7 cellular contexts compared by ENCODE assay signal in genomic region chr17:64238449-64238848, GRCh38. TPM values are rescaled to one million over a fixed set of nuclear protein-coding genes. Genes with fewer than 3 reads are reported as not detected.
DNase-seq lines count a peak whose midpoint lies in the region; ATAC-seq, FAIRE-seq and TF ChIP-seq lines count a peak whose summit lies in the region.
"Not testable (repeated sequence)": the region's sequence is repeated elsewhere in the genome, so short reads cannot be mapped to it uniquely, and the experiment has no call there.

No MANE protein-coding gene starts in this region.

- not testable (repeated sequence) for H3K27me3 ChIP-seq in GM12878 (replicated peaks in 1 of 2; ENCODE audit: control insufficient read depth in 2 of 2, insufficient read depth in 2 of 2, low read length in 1 of 2)

- H3K4me3 Mint-ChIP-seq in WTC11, nephron progenitor cell: not testable (repeated sequence)
- H3K4me3 Mint-ChIP-seq in activated T-helper 17 cell treated with anti-CD3 and anti-CD28 coated beads, Interleukin-2, amount 50 U/mL, for 72 hours: peak overlapping the region; percentile 13

- H3K4me3 ChIP-seq in GM12878: not testable (repeated sequence)

- H3K27ac ChIP-seq in GM12878 (ENCODE audit: control insufficient read depth, insufficient read depth): not testable (repeated sequence)

- not testable (repeated sequence) for TF ChIP-seq RAD21 in GM12878 (IDR thresholded peaks at IDR 0.05; ENCODE audit: insufficient read depth, low read depth, low read length)

- not testable (repeated sequence) for BruUV-seq in GM12878 (replicated peaks; lab: Mats Ljungman, UMichigan)

- not testable (repeated sequence) for FAIRE-seq in GM12878 (lab: Jason Lieb, UNC)

- H3K4me2 ChIP-seq in GM12878 (ENCODE audit: control insufficient read depth, insufficient read depth): not testable (repeated sequence)

- intact Hi-C loops in GM12878 (cut with micrococcal nuclease; ENCODE audit: unreplicated experiment): not testable (repeated sequence)

- not testable (repeated sequence) for ATAC-seq in WTC11
- peak; percentile 88 for ATAC-seq in activated T-helper 17 cell treated with anti-CD3 and anti-CD28 coated beads, Interleukin-2, amount 50 U/mL, for 72 hours (replicated peaks)
- peak; percentile 49 for ATAC-seq in GM12878

- in situ Hi-C loops in GM12878 (cut with MboI): not testable (repeated sequence)

- not testable (repeated sequence) for H2AFZ ChIP-seq in GM12878 (ENCODE audit: control insufficient read depth, low read depth, low read length)

- H3K9me3 ChIP-seq in GM12878 (replicated peaks; ENCODE audit: control insufficient read depth, insufficient read depth, low read length): not testable (repeated sequence)

- H3K27ac Mint-ChIP-seq in WTC11 (peak overlapping the region; percentile 48; the same call in 1 of the 2 replicates), nephron progenitor cell (peak overlapping the region; percentile 68)
- H3K27ac Mint-ChIP-seq in activated T-helper 17 cell treated with anti-CD3 and anti-CD28 coated beads, Interleukin-2, amount 50 U/mL, for 72 hours: not testable (repeated sequence)

- TF ChIP-seq CTCF in WTC11 (IDR thresholded peaks at IDR 0.05); GM12878 (IDR thresholded peaks at IDR 0.05 in 2 of 3, conservative IDR thresholded peaks at IDR 0.05 in 1 of 3; ENCODE audit: control insufficient read depth in 2 of 3, extremely low read depth in 1 of 3, insufficient read depth in 1 of 3, low read depth in 3 of 3, low read length in 3 of 3); nephron progenitor cell (IDR thresholded peaks at IDR 0.05): not testable (repeated sequence)

- H3K9ac ChIP-seq in GM12878 (ENCODE audit: control insufficient read depth, insufficient read depth, low read length): not testable (repeated sequence)

- POLR2A ChIA-PET in WTC11 (lab: Charles Lee): not testable (repeated sequence)
- POLR2A ChIA-PET in GM12878 (lab: Charles Lee): interaction anchor here (0.6 to 1.0 kb wide), 3 partner anchors 25 to 201 kb away, joined by 3 to 7 read pairs (median 3); partner anchors contain the start of gene TEX2

- H4K20me1 ChIP-seq in GM12878 (ENCODE audit: control insufficient read depth, insufficient read depth): not testable (repeated sequence)

- TF ChIP-seq POLR2A in GM12878 (IDR thresholded peaks at IDR 0.05; ENCODE audit: low read depth, low read length): not testable (repeated sequence)

- H3K79me2 ChIP-seq in GM12878 (ENCODE audit: control insufficient read depth, insufficient read depth, low read length): not testable (repeated sequence)

- peaks cover 30% of the 10 kb centered on the region for H3K4me1 Mint-ChIP-seq in WTC11
- peaks cover 12% of the 10 kb centered on the region for H3K4me1 Mint-ChIP-seq in activated T-helper 17 cell treated with anti-CD3 and anti-CD28 coated beads, Interleukin-2, amount 50 U/mL, for 72 hours
- peaks cover 39% of the 10 kb centered on the region for H3K4me1 Mint-ChIP-seq in nephron progenitor cell

- DNase-seq in WTC11 (ENCODE audit: low spot score); GM12878 (ENCODE audit: low read depth, low spot score); nephron progenitor cell: not testable (repeated sequence)
- peak; percentile 65 for DNase-seq in activated CD8-positive, alpha-beta memory T cell treated with anti-CD3 and anti-CD28 coated beads for 24 hours
- DNase-seq in stimulated activated CD4-positive, alpha-beta T cell treated with anti-CD3 and anti-CD28 coated beads, Interleukin-15, amount 100 ng/mL, for 48 hours (ENCODE audit: low read depth in 2 of 2): peak; percentile 26 to 32
- peak; percentile 24 for DNase-seq in stimulated activated CD8-positive, alpha-beta memory T cell treated with anti-CD3 and anti-CD28 coated beads, Interleukin-4, amount 100 ng/mL, for 24 hours (ENCODE audit: low read depth)

- not testable (repeated sequence) for H3K4me1 ChIP-seq in GM12878 (ENCODE audit: control insufficient read depth, insufficient read depth, low read length)

- not testable (repeated sequence) for H3K27me3 Mint-ChIP-seq in WTC11 (ENCODE audit: low read depth); activated T-helper 17 cell treated with anti-CD3 and anti-CD28 coated beads, Interleukin-2, amount 50 U/mL, for 72 hours; nephron progenitor cell (ENCODE audit: low read depth, poor library complexity)

- CTCF ChIA-PET in WTC11 (lab: Charles Lee): not testable (repeated sequence)
- CTCF ChIA-PET in GM12878 (lab: Yijun Ruan, JAX): interaction anchor here (0.8 to 1.6 kb wide), 6 partner anchors 11 to 213 kb away, joined by 3 to 4 read pairs (median 3); no protein-coding TSS in a partner anchor

- RAD21 ChIA-PET in GM12878 (lab: Charles Lee; ENCODE audit: unreplicated experiment): interaction anchor here (1.2 kb wide), 1 partner anchor 11 kb away, joined by 3 read pairs; no protein-coding TSS in a partner anchor

- not testable (repeated sequence) for TF ChIP-seq EP300 in GM12878 (IDR thresholded peaks at IDR 0.05; ENCODE audit: borderline replicate concordance in 1 of 2, control insufficient read depth in 1 of 2, low read depth in 2 of 2, low read length in 2 of 2)

- not testable (repeated sequence) for H3K36me3 ChIP-seq in GM12878 (ENCODE audit: control insufficient read depth in 2 of 2, insufficient read depth in 2 of 2, low read length in 1 of 2)

- WGBS in GM12878 (ENCODE audit: insufficient coverage, insufficient replicate concordance, low lambda C conversion rate, missing lambda C conversion rate): 83% methylated on average over 4 of the region's 4 CpGs

- not testable (repeated sequence) for H3K9me3 Mint-ChIP-seq in WTC11; activated T-helper 17 cell treated with anti-CD3 and anti-CD28 coated beads, Interleukin-2, amount 50 U/mL, for 72 hours; nephron progenitor cell

- SMC1A ChIA-PET in GM12878 (lab: Charles Lee; ENCODE audit: uncharacterized antibody, unreplicated experiment): interaction anchor here (1.1 kb wide), 1 partner anchor 89 kb away, joined by 3 read pairs; no protein-coding TSS in a partner anchor

- not testable (repeated sequence) for H3K36me3 Mint-ChIP-seq in WTC11; activated T-helper 17 cell treated with anti-CD3 and anti-CD28 coated beads, Interleukin-2, amount 50 U/mL, for 72 hours (ENCODE audit: low read depth); nephron progenitor cell (ENCODE audit: low read depth)

RNA-seq across cellular contexts. Expression of gene TEX2, which starts 24.6 kb away (rescaled TPM):
- 10.8 to 13.3 TPM (median 12.2 TPM) in 3 replicates for total RNA-seq in WTC11 (2021)
- 10 to 100 TPM in 1 of 2 donors, 1 to 10 TPM in 1; 9.4 to 14.9 TPM for total RNA-seq in activated T-helper 17 cell treated with anti-CD3 and anti-CD28 coated beads, Interleukin-2, amount 50 U/mL, for 72 hours
- 17.1 and 20.9 TPM in 2 replicates for total RNA-seq in GM12878 (2013; cell fraction: nucleolus; rRNA removed)
- 16.2 and 18.5 TPM in 2 replicates for total RNA-seq in GM12878 (2014; rRNA removed)
- 15.0 and 16.5 TPM in 2 replicates for total RNA-seq in GM12878 (2014; rRNA removed; fragmentation: Illumina TruSeq; extraction: Trizol)
- 18.8 and 21.5 TPM in 2 replicates for total RNA-seq in GM12878 (2021)
- polyA plus RNA-seq in GM12878 (2011; ENCODE audit: low read depth): 3.5 TPM
- 8.8 and 9.9 TPM in 2 replicates for polyA plus RNA-seq in GM12878 (2011; rRNA removed)
- polyA plus RNA-seq in GM12878 (2011; cell fraction: cytosol; rRNA removed): 8.1 and 8.5 TPM in 2 replicates
- polyA plus RNA-seq in GM12878 (2011; cell fraction: nucleus; rRNA removed): 9.5 and 11.2 TPM in 2 replicates
- 4.8 and 5.6 TPM in 2 replicates for polyA plus RNA-seq in GM12878 (2012)
- 19.9 and 21.9 TPM in 2 replicates for polyA plus RNA-seq in GM12878 (2014; fragmentation: Illumina TruSeq; extraction: Trizol)
- polyA plus RNA-seq in GM12878 (2014; fragmentation: Nextera tagmentation; extraction: Ambion mirVana): 1 to 10 TPM; 3.8 to 4.3 TPM
- 12.4 and 12.8 TPM in 2 replicates for polyA plus RNA-seq in GM12878 (2014; rRNA removed)
- polyA plus RNA-seq in GM12878 (2016; fragmentation: Nextera tagmentation; extraction: Ambion mirVana): 10 to 100 TPM; 16.6 to 18.0 TPM
- polyA minus RNA-seq in GM12878 (2011; rRNA and poly(A)+ RNA removed): 16.0 and 17.3 TPM in 2 replicates
- polyA minus RNA-seq in GM12878 (2011; cell fraction: cytosol; rRNA and poly(A)+ RNA removed): 3.3 and 3.8 TPM in 2 replicates
- 7.9 and 15.2 TPM in 2 replicates for polyA minus RNA-seq in GM12878 (2011; cell fraction: nucleus; rRNA and poly(A)+ RNA removed)
